In the genomic region with DNA sequence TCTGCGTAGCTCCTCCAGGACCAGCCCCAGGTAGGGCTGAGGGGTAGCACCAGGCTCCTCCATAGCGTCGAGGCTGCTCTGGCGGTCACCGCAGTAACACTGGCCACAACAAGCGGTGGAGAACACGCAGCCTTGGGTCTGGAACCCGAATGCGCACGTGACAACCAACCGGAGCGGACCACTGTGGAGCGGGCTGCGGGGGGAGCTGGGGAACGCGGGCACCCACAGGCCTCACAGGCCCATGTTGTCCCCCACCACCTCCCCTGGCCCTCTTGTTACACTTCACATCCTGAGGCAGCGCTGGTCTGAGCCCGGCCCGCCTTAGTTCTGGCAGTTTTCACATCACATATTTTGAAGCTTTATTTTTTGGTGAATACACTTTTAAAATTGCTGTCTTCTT, we compare ENCODE assay signal across 6 cellular contexts. TPM values are rescaled to one million over a fixed set of nuclear protein-coding genes. Genes with fewer than 3 reads are reported as not detected.
"Had no signal": no experiment of that assay in that cellular context is flagged by ENCODE, and none has a peak within 500 bp of the region (broad histone marks: within the 10 kb centered on the region; RNA-seq: fewer than 3 reads in every experiment).

A gene with protein sequence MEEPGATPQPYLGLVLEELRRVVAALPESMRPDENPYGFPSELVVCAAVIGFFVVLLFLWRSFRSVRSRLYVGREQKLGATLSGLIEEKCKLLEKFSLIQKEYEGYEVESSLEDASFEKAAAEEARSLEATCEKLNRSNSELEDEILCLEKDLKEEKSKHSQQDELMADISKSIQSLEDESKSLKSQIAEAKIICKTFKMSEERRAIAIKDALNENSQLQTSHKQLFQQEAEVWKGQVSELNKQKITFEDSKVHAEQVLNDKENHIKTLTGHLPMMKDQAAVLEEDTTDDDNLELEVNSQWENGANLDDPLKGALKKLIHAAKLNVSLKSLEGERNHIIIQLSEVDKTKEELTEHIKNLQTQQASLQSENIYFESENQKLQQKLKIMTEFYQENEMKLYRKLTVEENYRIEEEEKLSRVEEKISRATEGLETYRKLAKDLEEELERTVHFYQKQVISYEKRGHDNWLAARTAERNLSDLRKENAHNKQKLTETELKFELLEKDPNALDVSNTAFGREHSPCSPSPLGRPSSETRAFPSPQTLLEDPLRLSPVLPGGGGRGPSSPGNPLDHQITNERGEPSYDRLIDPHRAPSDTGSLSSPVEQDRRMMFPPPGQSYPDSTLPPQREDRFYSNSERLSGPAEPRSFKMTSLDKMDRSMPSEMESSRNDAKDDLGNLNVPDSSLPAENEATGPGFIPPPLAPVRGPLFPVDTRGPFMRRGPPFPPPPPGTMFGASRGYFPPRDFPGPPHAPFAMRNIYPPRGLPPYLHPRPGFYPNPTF (minus strand): TSS at position 101 of the 400 bp plus-strand sequence. CDS start 38 bp downstream, at position 63.

RNA-seq across cellular contexts. Expression of the gene that starts here (rescaled TPM):
- total RNA-seq: OCI-LY7, RPMI7951, SJCRH30, SJSA1, SK-MEL-5 had no signal
- polyA plus RNA-seq: SK-N-SH had no signal
